ENCODE assay signal across 19 cellular contexts in the genomic region with DNA sequence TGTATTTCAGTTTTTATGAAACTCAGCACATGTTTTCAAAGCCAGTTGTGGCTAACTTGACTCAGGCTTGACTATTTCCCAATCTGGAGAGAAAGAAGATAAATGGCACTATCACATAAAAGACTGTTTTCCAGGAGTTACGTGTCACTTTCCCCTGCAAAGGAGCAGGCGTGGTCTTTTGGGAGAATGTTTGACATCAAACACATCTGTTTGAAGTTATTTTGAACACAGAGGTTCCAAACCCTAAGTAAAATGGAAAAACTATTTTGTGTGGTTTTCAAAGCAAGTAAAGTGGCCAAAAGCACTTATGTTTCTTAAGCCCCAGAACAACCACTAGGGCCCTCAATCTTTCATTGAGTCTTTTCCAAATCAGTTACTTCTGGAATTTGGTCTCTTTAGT.
DNase-seq lines count a peak whose midpoint lies in the region; ATAC-seq, FAIRE-seq and TF ChIP-seq lines count a peak whose summit lies in the region.
"Had no signal": no experiment of that assay in that cellular context is flagged by ENCODE, and none has a peak within 500 bp of the region (broad histone marks: within the 10 kb centered on the region; RNA-seq: fewer than 3 reads in every experiment).

No MANE protein-coding gene starts in this region.

- no peak overlapping the region for H3K27ac Mint-ChIP-seq in endodermal cell
- no peak overlapping the region for H3K27ac Mint-ChIP-seq in CD8-positive, alpha-beta memory T cell
- H3K27ac Mint-ChIP-seq: CD8-positive, alpha-beta T cell; mesothelial cell of epicardium had no signal

- no peaks in the 10 kb centered on the region for H3K27me3 ChIP-seq in endodermal cell (ENCODE audit: control insufficient read depth, insufficient read depth, low read length, poor library complexity, severe bottlenecking)
- H3K27me3 ChIP-seq in pancreas: no peaks in the 10 kb centered on the region
- peaks cover 6% of the 10 kb centered on the region for H3K27me3 ChIP-seq in CD8-positive, alpha-beta memory T cell (ENCODE audit: insufficient read depth, low read length, poor library complexity, severe bottlenecking)
- H3K27me3 ChIP-seq: ascending aorta had no signal

- intact Hi-C loops in pancreas (cut with DNase I): no loop called here

- TF ChIP-seq CTCF in endodermal cell (conservative IDR thresholded peaks at IDR 0.05): peak; percentile 54
- TF ChIP-seq CTCF in pancreas (IDR thresholded peaks at IDR 0.05): no peak

- peaks cover 2% of the 10 kb centered on the region for H3K27me3 Mint-ChIP-seq in endodermal cell (ENCODE audit: insufficient read depth)
- peaks cover 14 to 32% of the 10 kb centered on the region in 2 donors for H3K27me3 Mint-ChIP-seq in CD8-positive, alpha-beta memory T cell

- H3K27ac ChIP-seq in endodermal cell (ENCODE audit: low read depth, low read length): no peak overlapping the region
- H3K27ac ChIP-seq in pancreas: no peak overlapping the region
- H3K27ac ChIP-seq in CD8-positive, alpha-beta memory T cell (ENCODE audit: low read depth, low read length): no peak overlapping the region
- H3K27ac ChIP-seq: ascending aorta, PC-9 had no signal

- FAIRE-seq in pancreas (lab: Jason Lieb, UNC): no peak
- FAIRE-seq: GM19239 had no signal

- H3K4me1 ChIP-seq in endodermal cell (ENCODE audit: control insufficient read depth, insufficient read depth, low read length) (no peaks in the 10 kb centered on the region), pancreas (no peaks in the 10 kb centered on the region)
- no peaks in the 10 kb centered on the region for H3K4me1 ChIP-seq in CD8-positive, alpha-beta memory T cell (ENCODE audit: insufficient read depth, low read length)

- no peaks in the 10 kb centered on the region for H3K36me3 Mint-ChIP-seq in endodermal cell (ENCODE audit: low read depth)
- no peaks in the 10 kb centered on the region for H3K36me3 Mint-ChIP-seq in CD8-positive, alpha-beta memory T cell
- H3K36me3 Mint-ChIP-seq: CD8-positive, alpha-beta T cell; immature natural killer cell; mesothelial cell of epicardium had no signal

- no peaks in the 10 kb centered on the region for H3K9me3 Mint-ChIP-seq in endodermal cell
- peaks cover 0 to 2% (median 0%) of the 10 kb centered on the region in 5 donors for H3K9me3 Mint-ChIP-seq in CD8-positive, alpha-beta memory T cell
- H3K9me3 Mint-ChIP-seq: CD8-positive, alpha-beta T cell; mesothelial cell of epicardium had no signal

- ATAC-seq in pancreas: peak in 3 of 4 donors; percentile 17 to 30 (median 22)
- ATAC-seq: CD8-positive, alpha-beta T cell had no signal

- no peak overlapping the region for H3K4me3 Mint-ChIP-seq in endodermal cell
- H3K4me3 Mint-ChIP-seq in CD8-positive, alpha-beta memory T cell: no peak overlapping the region
- H3K4me3 Mint-ChIP-seq: CD8-positive, alpha-beta T cell; immature natural killer cell; mesothelial cell of epicardium had no signal

- H3K36me3 ChIP-seq in endodermal cell (ENCODE audit: control insufficient read depth, insufficient read depth, low read length) (no peaks in the 10 kb centered on the region), pancreas (no peaks in the 10 kb centered on the region)
- H3K36me3 ChIP-seq in CD8-positive, alpha-beta memory T cell (ENCODE audit: insufficient read depth, low read length): no peaks in the 10 kb centered on the region
- H3K36me3 ChIP-seq: ascending aorta had no signal

- DNase-seq in EH (ENCODE audit: low read depth) (peak; percentile 77), LHCN-M2 (ENCODE audit: low read depth) (peak; percentile 82), endodermal cell (no peak), pancreas (no peak), DMS53 (lab: John Stamatoyannopoulos, UW) (no peak), hepatic stellate cell (ENCODE audit: low spot score) (no peak)
- DNase-seq in CD8-positive, alpha-beta memory T cell: no peak
- DNase-seq in stimulated activated naive CD4-positive, alpha-beta T cell treated with Interleukin-2 at 50 U/mL for 16 hours (lab: John Stamatoyannopoulos, UW): no peak
- DNase-seq: activated effector memory CD4-positive, alpha-beta T cell treated with Interleukin-2 at 50 U/mL for 16 hours; CD8-positive, alpha-beta T cell; effector CD4-positive, alpha-beta T cell; immature natural killer cell; NCI-H1930; NCI-H524 treated with DMSO at 0.1 percent for 48 hours; nucleus accumbens; PC-9 had no signal

- H3K9ac ChIP-seq in endodermal cell (ENCODE audit: extremely low read depth, low read length, poor library complexity, severe bottlenecking): no peak overlapping the region

- POLR2A ChIA-PET in CD8-positive, alpha-beta memory T cell (lab: Charles Lee): no interaction called here

- CTCF ChIA-PET in CD8-positive, alpha-beta memory T cell (lab: Charles Lee): no interaction called here

- H3K4me1 Mint-ChIP-seq in endodermal cell: no peaks in the 10 kb centered on the region
- no peaks in the 10 kb centered on the region for H3K4me1 Mint-ChIP-seq in CD8-positive, alpha-beta memory T cell
- H3K4me1 Mint-ChIP-seq: immature natural killer cell had no signal

- H3K9me3 ChIP-seq in endodermal cell (ENCODE audit: control insufficient read depth, low read length) (no peaks in the 10 kb centered on the region), pancreas (no peaks in the 10 kb centered on the region)
- no peaks in the 10 kb centered on the region for H3K9me3 ChIP-seq in CD8-positive, alpha-beta memory T cell (ENCODE audit: low read length)
- H3K9me3 ChIP-seq: ascending aorta had no signal

- 94 to 98% methylated on average over 2 of the region's 2 CpGs for WGBS in endodermal cell (ENCODE audit: insufficient coverage in 1 of 2, insufficient read length in 1 of 2), 2 experiments
- 60 to 64% methylated on average over 2 of the region's 2 CpGs for WGBS in pancreas, 2 donors

- H3K4me3 ChIP-seq in endodermal cell (ENCODE audit: low read length): no peak overlapping the region
- no peak overlapping the region for H3K4me3 ChIP-seq in pancreas
- no peak overlapping the region for H3K4me3 ChIP-seq in CD8-positive, alpha-beta memory T cell (ENCODE audit: low read length)
- H3K4me3 ChIP-seq: ascending aorta, PC-9 had no signal

Comparison
In these comparisons a context has a peak if more than half of its experiments do, and no peak if none do; other contexts are left out.
1. DNase-seq: peak in EH (single experiment) and LHCN-M2 (single experiment); none in endodermal cell (single experiment), pancreas (0 of 6), CD8-positive, alpha-beta memory T cell (0 of 5), DMS53 (single experiment), stimulated activated naive CD4-positive, alpha-beta T cell treated with Interleukin-2 at 50 U/mL for 16 hours (single experiment) and hepatic stellate cell (single experiment).